24 cellular contexts compared by ENCODE assay signal in genomic region chr1:33610391-33610790, GRCh38.
A peak's percentile ranks its signal among the peaks of the same experiment; 100 is the strongest.
DNase-seq lines count a peak whose midpoint lies in the region; ATAC-seq, FAIRE-seq and TF ChIP-seq lines count a peak whose summit lies in the region.
"Had no signal": no experiment of that assay in that cellular context is flagged by ENCODE, and none has a peak within 500 bp of the region (broad histone marks: within the 10 kb centered on the region; RNA-seq: fewer than 3 reads in every experiment).

No MANE protein-coding gene starts in this region.

- TF ChIP-seq CTCF in glutamatergic neuron (IDR thresholded peaks at IDR 0.05; ENCODE audit: partially characterized antibody, unreplicated experiment) (no peak), HepG2 (CRISPR knock-in tag; IDR thresholded peaks at IDR 0.05) (no peak), mucosa of descending colon (IDR thresholded peaks at IDR 0.05) (no peak)

- H3K4me3 ChIP-seq in Karpas-422 (ENCODE audit: low read length) = no peak overlapping the region
- no peak overlapping the region for H3K4me3 ChIP-seq in HepG2 (replicated peaks in 1 of 3; ENCODE audit: insufficient read depth in 1 of 3, low read depth in 2 of 3, low read length in 3 of 3)
- no peak overlapping the region for H3K4me3 ChIP-seq in mucosa of descending colon
- H3K4me3 ChIP-seq: GM23338 had no signal

- no peak overlapping the region for H2AFZ ChIP-seq in Karpas-422 (ENCODE audit: low read length)
- no peak overlapping the region for H2AFZ ChIP-seq in HepG2 (ENCODE audit: low read length)
- H2AFZ ChIP-seq: GM23338 had no signal

- TF ChIP-seq EP300 in HepG2 (IDR thresholded peaks at IDR 0.05; ENCODE audit: low read depth in 2 of 2, low read length in 2 of 2) (no peak), HepG2 (CRISPR knock-in tag; IDR thresholded peaks at IDR 0.05; ENCODE audit: borderline replicate concordance) (no peak)

- intact Hi-C loops in HepG2 (cut with micrococcal nuclease; ENCODE audit: unreplicated experiment) (no loop called here), mucosa of descending colon (cut with DNase I, micrococcal nuclease) (no loop called here)

- no peaks in the 10 kb centered on the region for H3K9me3 Mint-ChIP-seq in glutamatergic neuron (ENCODE audit: unreplicated experiment)
- H3K9me3 Mint-ChIP-seq in stimulated activated effector memory CD8-positive, alpha-beta T cell treated with anti-CD3 and anti-CD28 coated beads, Interleukin-12 subunit alpha, Interleukin-12 subunit beta, amount 100 ng/mL, for 72 hours = no peaks in the 10 kb centered on the region
- H3K9me3 Mint-ChIP-seq: CD4-positive, CD25-positive, alpha-beta regulatory T cell; CD8-positive, alpha-beta T cell; GM23338; H9 had no signal

- TF ChIP-seq POLR2A in HepG2 (IDR thresholded peaks at IDR 0.05; ENCODE audit: insufficient read depth in 1 of 2, low read depth in 2 of 2, low read length in 2 of 2) = no peak

- peak; percentile 22 for ATAC-seq in stimulated activated effector memory CD8-positive, alpha-beta T cell treated with anti-CD3 and anti-CD28 coated beads, Interleukin-12 subunit alpha, Interleukin-12 subunit beta, amount 100 ng/mL, for 72 hours
- ATAC-seq in HepG2 (no peak), mucosa of descending colon (no peak)
- ATAC-seq: CD8-positive, alpha-beta T cell; GM23338; HCT116 had no signal

- H3K36me3 Mint-ChIP-seq in glutamatergic neuron (ENCODE audit: unreplicated experiment) = peaks cover 4% of the 10 kb centered on the region
- no peaks in the 10 kb centered on the region for H3K36me3 Mint-ChIP-seq in stimulated activated effector memory CD8-positive, alpha-beta T cell treated with anti-CD3 and anti-CD28 coated beads, Interleukin-12 subunit alpha, Interleukin-12 subunit beta, amount 100 ng/mL, for 72 hours
- H3K36me3 Mint-ChIP-seq: CD4-positive, CD25-positive, alpha-beta regulatory T cell; CD8-positive, alpha-beta T cell had no signal

- in situ Hi-C loops in HepG2 (cut with HindIII; ENCODE audit: extremely low pct_ligation_motif_present, low pct_unique_long_range_greater_than_20kb) = no loop called here

- DNase-seq in NCI-H524 (lab: John Stamatoyannopoulos, UW) (peak; percentile 30 to 86), NCI-H524 treated with DMSO at 0.1 percent for 48 hours (lab: John Stamatoyannopoulos, UW) (no peak), Karpas-422 (peak; percentile 44), glutamatergic neuron (no peak), HepG2 (ENCODE audit: low spot score) (no peak), AG08395 (ENCODE audit: low spot score) (no peak), mucosa of descending colon (no peak)
- DNase-seq in stimulated activated effector memory CD8-positive, alpha-beta T cell treated with anti-CD3 and anti-CD28 coated beads, Interleukin-12 subunit alpha, Interleukin-12 subunit beta, amount 100 ng/mL, for 72 hours (ENCODE audit: low spot score in 2 of 2) = no peak
- DNase-seq: AML-193; BE2C; Caco-2; CD4-positive, CD25-positive, alpha-beta regulatory T cell; DMS153; DND-41; H9 had no signal

- no TSS peak for BruUV-seq in HepG2 (replicated peaks; lab: Mats Ljungman, UMichigan)

- H3K9ac ChIP-seq in Karpas-422 (ENCODE audit: low read length) = no peak overlapping the region
- no peak overlapping the region for H3K9ac ChIP-seq in HepG2 (ENCODE audit: insufficient read depth, low read depth, low read length)

- TF ChIP-seq RAD21 in HepG2 (CRISPR knock-in tag; IDR thresholded peaks at IDR 0.05) = no peak

- no peak overlapping the region for H3K4me2 ChIP-seq in Karpas-422 (ENCODE audit: low read depth, low read length, poor library complexity, severe bottlenecking)
- no peak overlapping the region for H3K4me2 ChIP-seq in HepG2 (ENCODE audit: low read depth, low read length)
- H3K4me2 ChIP-seq: GM23338 had no signal

- no peak overlapping the region for H3K4me3 Mint-ChIP-seq in glutamatergic neuron (ENCODE audit: unreplicated experiment)
- H3K4me3 Mint-ChIP-seq in stimulated activated effector memory CD8-positive, alpha-beta T cell treated with anti-CD3 and anti-CD28 coated beads, Interleukin-12 subunit alpha, Interleukin-12 subunit beta, amount 100 ng/mL, for 72 hours = no peak overlapping the region
- H3K4me3 Mint-ChIP-seq: CD4-positive, CD25-positive, alpha-beta regulatory T cell; CD8-positive, alpha-beta T cell; GM23338; H9 had no signal

- H3K27ac ChIP-seq in Karpas-422 (ENCODE audit: low read length) (no peak overlapping the region), HepG2 (ENCODE audit: extremely low read length, insufficient read depth, low read length) (no peak overlapping the region)
- H3K27ac ChIP-seq: 22Rv1, C4-2B had no signal

- H3K79me2 ChIP-seq in Karpas-422 (ENCODE audit: low read length) = no peaks in the 10 kb centered on the region
- no peaks in the 10 kb centered on the region for H3K79me2 ChIP-seq in HepG2 (ENCODE audit: insufficient read depth, low read length)

- 4% methylated on average over 3 of the region's 3 CpGs for WGBS in HepG2 (ENCODE audit: low lambda C conversion rate)

- POLR2A ChIA-PET in HepG2 (lab: Yijun Ruan, JAX) = no interaction called here

- peak overlapping the region; percentile 49 for H3K27ac Mint-ChIP-seq in glutamatergic neuron (ENCODE audit: unreplicated experiment)
- H3K27ac Mint-ChIP-seq in stimulated activated effector memory CD8-positive, alpha-beta T cell treated with anti-CD3 and anti-CD28 coated beads, Interleukin-12 subunit alpha, Interleukin-12 subunit beta, amount 100 ng/mL, for 72 hours = no peak overlapping the region
- H3K27ac Mint-ChIP-seq: CD4-positive, CD25-positive, alpha-beta regulatory T cell; CD8-positive, alpha-beta T cell; GM23338 had no signal

- H3K27me3 Mint-ChIP-seq in glutamatergic neuron (ENCODE audit: unreplicated experiment) = peaks cover 3% of the 10 kb centered on the region

- FAIRE-seq in HepG2 (lab: Jason Lieb, UNC) = no peak
- FAIRE-seq: A204.1, G401.6, GM12892, GM19239 had no signal

- CTCF ChIA-PET in HepG2 (lab: Yijun Ruan, JAX; ENCODE audit: low intra/inter-chr PET ratio, low total read pairs) = no interaction called here

- no peaks in the 10 kb centered on the region for H4K20me1 ChIP-seq in Karpas-422 (ENCODE audit: insufficient read depth, low read depth, low read length)
- no peaks in the 10 kb centered on the region for H4K20me1 ChIP-seq in HepG2 (ENCODE audit: insufficient read depth, low read length)

- no peaks in the 10 kb centered on the region for H3K27me3 ChIP-seq in Karpas-422 (ENCODE audit: low read length)
- peaks cover 1 to 53% of the 10 kb centered on the region in 2 experiments; a peak in 4 of 5 replicates for H3K27me3 ChIP-seq in HepG2 (ENCODE audit: control insufficient read depth in 1 of 2, insufficient read depth in 2 of 2, low read length in 2 of 2)
- H3K27me3 ChIP-seq: BE2C had no signal

- no peaks in the 10 kb centered on the region for H3K9me2 ChIP-seq in Karpas-422 (replicated peaks; ENCODE audit: insufficient read depth, low read length)

- H3K4me1 Mint-ChIP-seq in glutamatergic neuron (ENCODE audit: low read depth, unreplicated experiment) = peaks cover 17% of the 10 kb centered on the region
- H3K4me1 Mint-ChIP-seq in stimulated activated effector memory CD8-positive, alpha-beta T cell treated with anti-CD3 and anti-CD28 coated beads, Interleukin-12 subunit alpha, Interleukin-12 subunit beta, amount 100 ng/mL, for 72 hours = no peaks in the 10 kb centered on the region
- H3K4me1 Mint-ChIP-seq: CD4-positive, CD25-positive, alpha-beta regulatory T cell; GM23338; H9 had no signal

- H3K9me3 ChIP-seq in Karpas-422 (ENCODE audit: low read length) = no peaks in the 10 kb centered on the region
- no peaks in the 10 kb centered on the region for H3K9me3 ChIP-seq in HepG2 (ENCODE audit: low read length)
- no peaks in the 10 kb centered on the region for H3K9me3 ChIP-seq in mucosa of descending colon
- H3K9me3 ChIP-seq: BE2C, Caco-2 had no signal

- peaks cover 9% of the 10 kb centered on the region for H3K4me1 ChIP-seq in Karpas-422 (ENCODE audit: low read length)
- no peaks in the 10 kb centered on the region for H3K4me1 ChIP-seq in HepG2 (ENCODE audit: insufficient read depth, low read length)
- H3K4me1 ChIP-seq in mucosa of descending colon (ENCODE audit: low read depth) = no peaks in the 10 kb centered on the region
- H3K4me1 ChIP-seq: BE2C, Caco-2 had no signal

- H3K36me3 ChIP-seq in Karpas-422 (ENCODE audit: insufficient read depth, low read length) (no peaks in the 10 kb centered on the region), HepG2 (replicated peaks in 1 of 2; ENCODE audit: control insufficient read depth in 1 of 2, insufficient read depth in 2 of 2, low read length in 2 of 2) (no peaks in the 10 kb centered on the region), mucosa of descending colon (ENCODE audit: low read depth) (no peaks in the 10 kb centered on the region)
- H3K36me3 ChIP-seq: BE2C had no signal

TF ChIP-seq in HepG2, 621 proteins besides CTCF, POLR2A, EP300 and RAD21 (continues in another document):
- TF ChIP-seq FOXA3 (CRISPR knock-in tag; IDR thresholded peaks at IDR 0.05) = no peak
- TF ChIP-seq NBN (conservative IDR thresholded peaks at IDR 0.05) = no peak
- TF ChIP-seq, protein P1, sequence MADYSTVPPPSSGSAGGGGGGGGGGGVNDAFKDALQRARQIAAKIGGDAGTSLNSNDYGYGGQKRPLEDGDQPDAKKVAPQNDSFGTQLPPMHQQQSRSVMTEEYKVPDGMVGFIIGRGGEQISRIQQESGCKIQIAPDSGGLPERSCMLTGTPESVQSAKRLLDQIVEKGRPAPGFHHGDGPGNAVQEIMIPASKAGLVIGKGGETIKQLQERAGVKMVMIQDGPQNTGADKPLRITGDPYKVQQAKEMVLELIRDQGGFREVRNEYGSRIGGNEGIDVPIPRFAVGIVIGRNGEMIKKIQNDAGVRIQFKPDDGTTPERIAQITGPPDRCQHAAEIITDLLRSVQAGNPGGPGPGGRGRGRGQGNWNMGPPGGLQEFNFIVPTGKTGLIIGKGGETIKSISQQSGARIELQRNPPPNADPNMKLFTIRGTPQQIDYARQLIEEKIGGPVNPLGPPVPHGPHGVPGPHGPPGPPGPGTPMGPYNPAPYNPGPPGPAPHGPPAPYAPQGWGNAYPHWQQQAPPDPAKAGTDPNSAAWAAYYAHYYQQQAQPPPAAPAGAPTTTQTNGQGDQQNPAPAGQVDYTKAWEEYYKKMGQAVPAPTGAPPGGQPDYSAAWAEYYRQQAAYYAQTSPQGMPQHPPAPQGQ (CRISPR knock-in tag; IDR thresholded peaks at IDR 0.05; ENCODE audit: borderline replicate concordance) = no peak
- no peak for TF ChIP-seq CBX2 (IDR thresholded peaks at IDR 0.05; ENCODE audit: low read depth, low read length)
- no peak for TF ChIP-seq CBX2 (CRISPR knock-in tag; IDR thresholded peaks at IDR 0.05; ENCODE audit: low read depth)
- no peak for TF ChIP-seq RBFOX2 (IDR thresholded peaks at IDR 0.05; ENCODE audit: low read depth, low read length)
- TF ChIP-seq ZC3H13 (CRISPR knock-in tag; IDR thresholded peaks at IDR 0.05) = no peak
- no peak for TF ChIP-seq ZNF225 (CRISPR knock-in tag; IDR thresholded peaks at IDR 0.05)

Comparison
In these comparisons a context has a peak if more than half of its experiments do, and no peak if none do; other contexts are left out.
1. DNase-seq: peak in NCI-H524 (2 of 2) and Karpas-422 (single experiment); none in NCI-H524 treated with DMSO at 0.1 percent for 48 hours (single experiment), glutamatergic neuron (single experiment), stimulated activated effector memory CD8-positive, alpha-beta T cell treated with anti-CD3 and anti-CD28 coated beads, Interleukin-12 subunit alpha, Interleukin-12 subunit beta, amount 100 ng/mL, for 72 hours (0 of 2), HepG2 (single experiment), AG08395 (single experiment) and mucosa of descending colon (0 of 3).